Comparison of ENCODE assay signal across 8 cellular contexts in the genomic region with DNA sequence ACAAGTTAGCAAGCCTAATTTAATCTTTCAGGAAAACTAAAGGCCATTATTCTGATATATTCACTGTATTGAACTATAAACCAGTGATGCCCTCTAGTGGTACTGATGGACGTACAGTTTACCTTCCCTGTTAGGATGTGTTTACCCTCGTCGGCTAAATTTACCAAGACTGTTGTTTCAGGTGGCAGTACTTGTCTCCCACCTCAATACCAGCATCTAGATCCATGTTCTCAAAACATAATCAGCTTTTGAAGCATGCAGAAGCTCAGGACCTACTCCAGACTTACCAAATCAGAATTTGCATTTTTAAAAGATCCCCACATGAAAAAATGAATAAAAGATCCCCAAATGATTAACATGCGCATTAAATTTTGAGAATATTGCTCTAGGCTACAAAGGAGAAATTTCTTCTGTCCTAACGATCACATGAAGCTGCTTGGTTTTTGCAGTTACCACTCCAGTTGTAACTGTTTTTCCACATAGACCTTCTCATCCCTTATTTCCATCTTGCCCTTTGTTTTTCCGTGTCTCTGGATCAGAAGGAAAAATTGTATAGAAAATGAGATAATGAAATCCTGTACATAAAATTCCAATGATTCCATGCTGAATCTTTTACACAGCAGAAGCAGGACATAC. TPM values are rescaled to one million over a fixed set of nuclear protein-coding genes. Genes with fewer than 3 reads are reported as not detected.
DNase-seq lines count a peak whose midpoint lies in the region; ATAC-seq and TF ChIP-seq lines count a peak whose summit lies in the region.

No MANE protein-coding gene starts in this region.

- peaks cover 0 to 7% (median 0%) of the 10 kb centered on the region in 4 donors for H3K4me1 ChIP-seq in right lobe of liver

- 44% methylated on average over 6 of the region's 6 CpGs for WGBS in right lobe of liver (ENCODE audit: insufficient coverage, low coverage, low lambda C conversion rate, missing lambda C conversion rate)

- no peaks in the 10 kb centered on the region for H3K9me3 ChIP-seq in right lobe of liver

- H3K36me3 ChIP-seq in right lobe of liver, result peaks cover 0 to 16% (median 8%) of the 10 kb centered on the region in 4 donors

- no peak overlapping the region for H3K4me3 ChIP-seq in AG04449 (ENCODE audit: low read depth, low read length)
- H3K4me3 ChIP-seq in GM12875 (ENCODE audit: low read depth, low read length), result no peak overlapping the region
- no peak overlapping the region for H3K4me3 ChIP-seq in right lobe of liver

- TF ChIP-seq POLR2A in right lobe of liver (IDR thresholded peaks at IDR 0.05), result no peak

- no peaks in the 10 kb centered on the region for H3K27me3 ChIP-seq in right lobe of liver

- POLR2A ChIA-PET in AG04449 (lab: Yijun Ruan, JAX), result interaction anchor here (1.2 kb wide), 1 partner anchor 11 kb away, joined by 3 read pairs; the partner anchor contains the start of genes MRPL50 and ZNF189

- peak; percentile 65 for TF ChIP-seq CTCF in AG04449 (IDR thresholded peaks at IDR 0.05; ENCODE audit: insufficient read depth, low read length, missing control alignments)
- TF ChIP-seq CTCF in GM12875 (IDR thresholded peaks at IDR 0.05; ENCODE audit: borderline replicate concordance, insufficient read depth, low read depth, low read length), result peak; percentile 47; the same call in 1 of the 2 replicates
- peak; percentile 54 to 70 (median 68) for TF ChIP-seq CTCF in right lobe of liver (IDR thresholded peaks at IDR 0.05)

- H3K27ac ChIP-seq in caudate nucleus (ENCODE audit: low read depth, low read length) (peak overlapping the region; percentile 38), right lobe of liver (peak overlapping the region in 2 of 3 donors; percentile 7 to 57)

- CTCF ChIA-PET in AG04449 (lab: Yijun Ruan, JAX), result interaction anchor here (0.6 to 3.9 kb wide), 25 partner anchors 8 to 1361 kb away, joined by 3 to 77 read pairs (median 3); partner anchors contain the start of genes MRPL50, RNF20 and ZNF189

- intact Hi-C loops in right lobe of liver (cut with DNase I), result no loop called here

- no peak for DNase-seq in AG04449 (ENCODE audit: low read depth, low spot score)
- peak; percentile 86 for DNase-seq in NCI-H748 treated with DMSO at 0.1 percent for 48 hours (lab: John Stamatoyannopoulos, UW)
- peak in 2 of 61 donors; percentile 9 to 12 for DNase-seq in caudate nucleus (lab: John Stamatoyannopoulos, UW)
- no peak for DNase-seq in right lobe of liver
- no peak for DNase-seq in stimulated activated naive CD4-positive, alpha-beta T cell treated with Interleukin-2 at 50 U/mL for 16 hours (lab: John Stamatoyannopoulos, UW)

- ATAC-seq in HG03354 (IDR thresholded peaks at IDR 0.05; ENCODE audit: poor library complexity, severe bottlenecking, unreplicated experiment) (peak; percentile 83), right lobe of liver (peak; percentile 81 to 94 (median 83)), HG03571 (IDR thresholded peaks at IDR 0.05; ENCODE audit: unreplicated experiment) (no peak)

RNA-seq across cellular contexts. Expression of gene BAAT, which starts 3.2 kb away (rescaled TPM):
- total RNA-seq in right lobe of liver, result 100 to 1,000 TPM; 223 to 648 (median 507) TPM

RNA-seq across cellular contexts. Expression of gene MRPL50, which starts 10.4 kb away (rescaled TPM):
- total RNA-seq in right lobe of liver, result 1 to 10 TPM; 4.6 to 8.7 (median 6.7) TPM

RNA-seq across cellular contexts. Expression of gene ZNF189, which starts 10.7 kb away (rescaled TPM):
- total RNA-seq in right lobe of liver, result 1 to 10 TPM; 5.7 to 9.7 (median 8.2) TPM

RNA-seq across cellular contexts. Expression of gene ALDOB, which starts 47.6 kb away (rescaled TPM):
- 1,000 to 10,000 TPM; 2,876 to 4,505 (median 3,144) TPM for total RNA-seq in right lobe of liver
